11 cellular contexts compared by ENCODE assay signal in the genomic region with DNA sequence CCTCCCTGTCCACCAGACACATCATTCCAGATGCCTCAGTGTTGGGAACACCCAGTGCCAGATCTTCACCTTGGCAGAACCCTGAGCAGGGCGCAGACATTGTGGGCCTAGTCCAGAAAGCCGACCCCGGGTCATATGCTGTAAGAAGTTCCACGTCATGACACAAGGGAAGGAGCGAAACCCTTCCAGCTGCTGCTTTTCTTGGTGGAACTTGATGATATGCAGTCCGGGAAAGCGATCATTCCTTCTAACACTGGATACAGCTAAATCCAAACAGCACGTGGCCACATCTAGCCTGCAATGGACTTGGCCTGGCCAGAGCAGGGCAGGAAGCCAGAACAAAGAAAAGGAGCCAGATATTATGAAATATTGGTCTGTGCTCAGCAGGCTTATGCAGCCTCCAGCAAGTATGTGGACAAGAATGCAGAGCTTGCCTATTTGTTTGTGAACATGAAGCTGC. TPM values are rescaled to one million over a fixed set of nuclear protein-coding genes. Genes with fewer than 3 reads are reported as not detected.
DNase-seq lines count a peak whose midpoint lies in the region; ATAC-seq and TF ChIP-seq lines count a peak whose summit lies in the region.
"Had no signal": no experiment of that assay in that cellular context is flagged by ENCODE, and none has a peak within 500 bp of the region (broad histone marks: within the 10 kb centered on the region; RNA-seq: fewer than 3 reads in every experiment).

No MANE protein-coding gene starts in this region.

- TF ChIP-seq EP300 in ovary (IDR thresholded peaks at IDR 0.05), result peak; percentile 95

- peak overlapping the region; percentile 14 to 84 for H3K27ac ChIP-seq in ovary
- H3K27ac ChIP-seq: BLaER1 had no signal

- intact Hi-C loops in left cardiac atrium (cut with DNase I), result no loop called here
- intact Hi-C loops in ovary (cut with DNase I), result no loop called here

- DNase-seq in AG10803 (ENCODE audit: low read depth) (peak; percentile 96), brain pericyte (ENCODE audit: low read depth, low spot score) (peak; percentile 63), left cardiac atrium (peak; percentile 83), ovary (peak; percentile 93 to 96 (median 93)), GM19240 (ENCODE audit: insufficient read length, low spot score) (no peak), NCI-H2107 (lab: John Stamatoyannopoulos, UW) (no peak)

- H3K9me3 ChIP-seq in ovary, result no peaks in the 10 kb centered on the region
- H3K9me3 ChIP-seq: BLaER1 had no signal

- ATAC-seq in left cardiac atrium, result peak; percentile 90 to 93
- ATAC-seq in GM18861 (IDR thresholded peaks at IDR 0.05; ENCODE audit: unreplicated experiment), result no peak
- ATAC-seq in GM18498 (IDR thresholded peaks at IDR 0.05; ENCODE audit: unreplicated experiment), result no peak

- TF ChIP-seq POLR2A in ovary (IDR thresholded peaks at IDR 0.05), result no peak

- WGBS in ovary, 3 donors, result 6 to 8% (median 7%) methylated on average over 8 of the region's 8 CpGs

- peaks cover 27% of the 10 kb centered on the region for H3K4me1 ChIP-seq in ovary (ENCODE audit: insufficient read depth)
- H3K4me1 ChIP-seq: BLaER1 had no signal

- H3K36me3 ChIP-seq in ovary, result no peaks in the 10 kb centered on the region
- H3K36me3 ChIP-seq: BLaER1 had no signal

- H3K4me3 ChIP-seq in AG10803 (ENCODE audit: low read length) (no peak overlapping the region), ovary (no peak overlapping the region)
- H3K4me3 ChIP-seq: BLaER1 had no signal

- H3K27me3 ChIP-seq in ovary, result no peaks in the 10 kb centered on the region
- H3K27me3 ChIP-seq: BLaER1 had no signal

- TF ChIP-seq CTCF in AG10803 (conservative IDR thresholded peaks at IDR 0.05; ENCODE audit: low read length) (no peak), ovary (IDR thresholded peaks at IDR 0.05) (no peak)

RNA-seq across cellular contexts. Expression of a gene that starts 22.0 kb away (rescaled TPM):
- total RNA-seq in left cardiac atrium, result 1 to 10 TPM; 2.6 to 4.0 TPM
- total RNA-seq in ovary, result 10 to 100 TPM in 6 of 7 donors, 1 to 10 TPM in 1; 6.3 to 41.3 (median 26.9) TPM
- 1 to 10 TPM; 5.4 to 5.8 TPM for polyA plus RNA-seq in ovary
- total RNA-seq: activated CD8-positive, alpha-beta memory T cell treated with anti-CD3 and anti-CD28 coated beads for 36 hours; endothelial cell of umbilical vein had no signal

Comparison
In these comparisons a context has a peak if more than half of its experiments do, and no peak if none do; other contexts are left out.
1. DNase-seq: peak in AG10803 (single experiment), brain pericyte (single experiment), left cardiac atrium (single experiment) and ovary (5 of 5); none in GM19240 (single experiment) and NCI-H2107 (single experiment).
2. ATAC-seq: peak in left cardiac atrium (2 of 2); none in GM18861 (single experiment) and GM18498 (single experiment).